ENCODE assay signal across 11 cellular contexts in the genomic region with DNA sequence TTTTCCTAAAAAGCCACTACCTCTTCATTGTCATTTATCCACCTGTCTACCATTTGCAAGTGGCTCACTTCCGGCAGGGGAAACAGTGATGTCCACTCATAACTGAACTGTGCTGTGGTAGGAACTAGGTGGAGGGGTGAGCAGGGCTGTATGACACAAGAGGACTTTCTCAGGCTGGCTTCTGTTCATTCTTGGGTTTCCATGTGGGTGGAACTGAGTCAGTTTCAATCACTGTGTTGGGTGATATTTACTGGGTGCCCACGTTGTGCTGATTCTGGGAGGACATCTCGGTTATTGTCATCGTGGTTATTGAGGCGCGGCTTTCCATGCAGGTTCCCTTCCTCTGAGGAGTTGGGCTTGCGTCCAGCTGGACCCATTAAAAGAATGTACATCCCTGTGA. TPM values are rescaled to one million over a fixed set of nuclear protein-coding genes. Genes with fewer than 3 reads are reported as not detected.
A peak's percentile ranks its signal among the peaks of the same experiment; 100 is the strongest.
DNase-seq lines count a peak whose midpoint lies in the region; ATAC-seq lines count a peak whose summit lies in the region.
"Had no signal": no experiment of that assay in that cellular context is flagged by ENCODE, and none has a peak within 500 bp of the region (broad histone marks: within the 10 kb centered on the region; RNA-seq: fewer than 3 reads in every experiment).

No MANE protein-coding gene starts in this region.

- H2AFZ ChIP-seq in trophoblast cell (ENCODE audit: insufficient read depth, low read length, poor library complexity): no peak overlapping the region

- no peak overlapping the region for H3K4me2 ChIP-seq in trophoblast cell (ENCODE audit: low read length)
- H3K4me2 ChIP-seq: SK-N-SH had no signal

- H3K9me3 Mint-ChIP-seq in activated CD4-positive, alpha-beta memory T cell treated with anti-CD3 and anti-CD28 coated beads, Interleukin-2, amount 10 ng/mL, durations not matched to agents 7 days and 5 days: peaks cover 8% of the 10 kb centered on the region

- CTCF ChIA-PET in activated CD4-positive, alpha-beta memory T cell treated with anti-CD3 and anti-CD28 coated beads, Interleukin-2, amount 10 ng/mL, durations not matched to agents 7 days and 5 days (lab: Charles Lee): no interaction called here

- peak; percentile 87 for ATAC-seq in GM19023 (IDR thresholded peaks at IDR 0.05; ENCODE audit: unreplicated experiment)
- ATAC-seq in HG02642 (IDR thresholded peaks at IDR 0.05; ENCODE audit: poor library complexity, unreplicated experiment): peak; percentile 85
- ATAC-seq in right cardiac atrium: no peak

- H3K36me3 Mint-ChIP-seq in activated CD4-positive, alpha-beta memory T cell treated with anti-CD3 and anti-CD28 coated beads, Interleukin-2, amount 10 ng/mL, durations not matched to agents 7 days and 5 days (ENCODE audit: low read depth): peaks cover 4% of the 10 kb centered on the region

- no peak overlapping the region for H3K23ac ChIP-seq in trophoblast cell (ENCODE audit: low read length)

- peak; percentile 45 for DNase-seq in activated CD4-positive, alpha-beta memory T cell treated with anti-CD3 and anti-CD28 coated beads, Interleukin-2, amount 10 ng/mL, durations not matched to agents 7 days and 5 days
- DNase-seq in stimulated activated CD8-positive, alpha-beta memory T cell treated with anti-CD3 and anti-CD28 coated beads, Interleukin-12 subunit alpha, Interleukin-12 subunit beta, amount 100 ng/mL, for 24 hours (ENCODE audit: extremely low read depth): peak; percentile 7
- DNase-seq in DMS53 (lab: John Stamatoyannopoulos, UW): no peak
- DNase-seq in right cardiac atrium: no peak
- DNase-seq in trophoblast cell: no peak
- DNase-seq: adrenal gland, NCI-H187, SK-N-SH had no signal

- H3K4ac ChIP-seq in trophoblast cell (ENCODE audit: low read depth, low read length): no peak overlapping the region

- no peak overlapping the region for H3K27ac Mint-ChIP-seq in activated CD4-positive, alpha-beta memory T cell treated with anti-CD3 and anti-CD28 coated beads, Interleukin-2, amount 10 ng/mL, durations not matched to agents 7 days and 5 days

- H3K9ac ChIP-seq in trophoblast cell (ENCODE audit: low read length): no peak overlapping the region
- H3K9ac ChIP-seq: SK-N-SH had no signal

- no peak overlapping the region for H3K27ac ChIP-seq in right cardiac atrium (ENCODE audit: low read length)
- no peak overlapping the region for H3K27ac ChIP-seq in trophoblast cell (ENCODE audit: low read depth, low read length)
- H3K27ac ChIP-seq: adrenal gland had no signal

- no peak overlapping the region for H3K14ac ChIP-seq in trophoblast cell (ENCODE audit: low read length)

- H3K4me3 Mint-ChIP-seq in activated CD4-positive, alpha-beta memory T cell treated with anti-CD3 and anti-CD28 coated beads, Interleukin-2, amount 10 ng/mL, durations not matched to agents 7 days and 5 days: no peak overlapping the region

- H3K4me1 ChIP-seq in right cardiac atrium (ENCODE audit: control insufficient read depth, insufficient read depth, low read length): no peaks in the 10 kb centered on the region
- no peaks in the 10 kb centered on the region for H3K4me1 ChIP-seq in trophoblast cell (ENCODE audit: control insufficient read depth in 1 of 2, insufficient read depth in 2 of 2, low read length in 2 of 2)
- H3K4me1 ChIP-seq: adrenal gland had no signal

- intact Hi-C loops in right cardiac atrium (cut with DNase I): no loop called here

- H3K79me1 ChIP-seq in trophoblast cell (ENCODE audit: low read length): no peaks in the 10 kb centered on the region

- no peak overlapping the region for H4K12ac ChIP-seq in trophoblast cell (ENCODE audit: low read depth, low read length)

- no peaks in the 10 kb centered on the region for H3K79me2 ChIP-seq in trophoblast cell (ENCODE audit: control insufficient read depth, insufficient read depth, low read length, poor library complexity)

- H4K8ac ChIP-seq in trophoblast cell (ENCODE audit: low read depth, low read length): no peak overlapping the region

- H3K18ac ChIP-seq in trophoblast cell (ENCODE audit: low read length): no peak overlapping the region

- H2AK5ac ChIP-seq in trophoblast cell (ENCODE audit: low read length): no peak overlapping the region

- H3K4me3 ChIP-seq in right cardiac atrium (ENCODE audit: low read length): no peak overlapping the region
- H3K4me3 ChIP-seq in trophoblast cell (ENCODE audit: low read depth, low read length): no peak overlapping the region
- H3K4me3 ChIP-seq: adrenal gland had no signal

- POLR2A ChIA-PET in activated CD4-positive, alpha-beta memory T cell treated with anti-CD3 and anti-CD28 coated beads, Interleukin-2, amount 10 ng/mL, durations not matched to agents 7 days and 5 days (lab: Charles Lee): interaction anchor here (1.4 kb wide), 1 partner anchor 8 kb away, joined by 3 read pairs; no protein-coding TSS in a partner anchor

- H3K27me3 ChIP-seq in right cardiac atrium (ENCODE audit: control insufficient read depth, insufficient read depth) (no peaks in the 10 kb centered on the region), trophoblast cell (ENCODE audit: insufficient read depth, low read length) (no peaks in the 10 kb centered on the region)
- H3K27me3 ChIP-seq: adrenal gland had no signal

- H2BK120ac ChIP-seq in trophoblast cell (ENCODE audit: insufficient read depth, low read length, poor library complexity): no peak overlapping the region

- no peaks in the 10 kb centered on the region for H3K9me3 ChIP-seq in right cardiac atrium (ENCODE audit: control insufficient read depth, low read length)
- H3K9me3 ChIP-seq in trophoblast cell (ENCODE audit: insufficient read depth, low read depth, low read length): peaks cover 2% of the 10 kb centered on the region
- H3K9me3 ChIP-seq: adrenal gland, SK-N-SH had no signal

- H2BK5ac ChIP-seq in trophoblast cell (ENCODE audit: low read depth, low read length, poor library complexity): no peak overlapping the region

- peaks cover 25% of the 10 kb centered on the region for H3K4me1 Mint-ChIP-seq in activated CD4-positive, alpha-beta memory T cell treated with anti-CD3 and anti-CD28 coated beads, Interleukin-2, amount 10 ng/mL, durations not matched to agents 7 days and 5 days

- WGBS in right cardiac atrium: 93% methylated on average over 7 of the region's 7 CpGs
- no CpG with 5 or more reads among the region's 7 CpGs for WGBS in trophoblast cell (ENCODE audit: extremely low coverage, insufficient coverage, insufficient read length)

- peaks cover 15% of the 10 kb centered on the region for H3K27me3 Mint-ChIP-seq in activated CD4-positive, alpha-beta memory T cell treated with anti-CD3 and anti-CD28 coated beads, Interleukin-2, amount 10 ng/mL, durations not matched to agents 7 days and 5 days

- no peaks in the 10 kb centered on the region for H3K36me3 ChIP-seq in trophoblast cell (ENCODE audit: control insufficient read depth in 1 of 2, insufficient read depth in 2 of 2, low read length in 2 of 2)
- H3K36me3 ChIP-seq: adrenal gland had no signal

- H2BK12ac ChIP-seq in trophoblast cell (ENCODE audit: low read length): no peak overlapping the region

- no peak overlapping the region for H4K91ac ChIP-seq in trophoblast cell (ENCODE audit: low read depth, low read length)

RNA-seq across cellular contexts. Expression of gene RAMP3, which starts 38.8 kb away (rescaled TPM):
- not detected for total RNA-seq in activated CD4-positive, alpha-beta memory T cell treated with anti-CD3 and anti-CD28 coated beads, Interleukin-2, amount 10 ng/mL, durations not matched to agents 7 days and 5 days
- total RNA-seq in right cardiac atrium: 10 to 100 TPM; 22.2 to 45.5 (median 32.4) TPM
- polyA plus RNA-seq in right cardiac atrium: 58.4 TPM
- not detected in 2 replicates for polyA plus RNA-seq in trophoblast cell (2013)
- total RNA-seq: epithelial cell of proximal tubule had no signal
- polyA plus RNA-seq: SK-N-SH had no signal

Comparison
In these comparisons a context has a peak if more than half of its experiments do, and no peak if none do; other contexts are left out.
1. ATAC-seq: peak in GM19023 (single experiment) and HG02642 (single experiment); none in right cardiac atrium (0 of 2).
2. DNase-seq: peak in activated CD4-positive, alpha-beta memory T cell treated with anti-CD3 and anti-CD28 coated beads, Interleukin-2, amount 10 ng/mL, durations not matched to agents 7 days and 5 days (single experiment) and stimulated activated CD8-positive, alpha-beta memory T cell treated with anti-CD3 and anti-CD28 coated beads, Interleukin-12 subunit alpha, Interleukin-12 subunit beta, amount 100 ng/mL, for 24 hours (single experiment); none in DMS53 (single experiment), right cardiac atrium (0 of 3) and trophoblast cell (0 of 2).
3. RNA of gene RAMP3, which starts 38.8 kb away (total RNA-seq): 22.2 to 45.5 TPM in right cardiac atrium; not detected in activated CD4-positive, alpha-beta memory T cell treated with anti-CD3 and anti-CD28 coated beads, Interleukin-2, amount 10 ng/mL, durations not matched to agents 7 days and 5 days; every median in the first group is over 10 times any median in the second.